ENCODE assay signal across 8 cellular contexts in the genomic region with DNA sequence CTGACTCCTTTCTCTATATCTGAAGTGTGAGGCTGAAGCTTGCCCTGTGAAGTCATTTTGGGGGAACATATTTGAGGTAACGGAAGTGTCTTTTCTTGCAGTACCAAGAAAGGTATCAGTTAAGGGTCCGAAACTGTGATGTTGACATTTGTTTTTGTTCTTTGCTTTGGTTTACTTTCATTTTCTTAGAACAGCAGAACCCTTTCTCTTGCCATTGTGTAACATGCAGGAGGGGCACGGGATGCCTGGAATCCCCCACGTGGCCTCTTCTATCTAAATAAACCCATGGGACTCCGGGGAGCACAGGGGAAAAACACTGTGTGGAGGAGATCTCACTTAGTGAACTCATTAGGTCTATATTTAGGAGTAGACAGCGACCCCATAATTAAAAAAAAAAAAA. TPM values are rescaled to one million over a fixed set of nuclear protein-coding genes. Genes with fewer than 3 reads are reported as not detected.
A peak's percentile ranks its signal among the peaks of the same experiment; 100 is the strongest.
DNase-seq lines count a peak whose midpoint lies in the region; ATAC-seq lines count a peak whose summit lies in the region.
"Not testable (repeated sequence)": the region's sequence is repeated elsewhere in the genome, so short reads cannot be mapped to it uniquely, and the experiment has no call there.

No MANE protein-coding gene starts in this region.

- not testable (repeated sequence) for H3K4me3 Mint-ChIP-seq in stimulated activated naive B cell treated with anti-CD40 and anti-IgM and Interleukin-4, amounts not matched to agents 10 μg/mL and 1 μg/mL and 100 μg/mL, for 72 hours

- not testable (repeated sequence) for H3K9me3 Mint-ChIP-seq in stimulated activated naive B cell treated with anti-CD40 and anti-IgM and Interleukin-4, amounts not matched to agents 10 μg/mL and 1 μg/mL and 100 μg/mL, for 72 hours

- H3K4me1 Mint-ChIP-seq in stimulated activated naive B cell treated with anti-CD40 and anti-IgM and Interleukin-4, amounts not matched to agents 10 μg/mL and 1 μg/mL and 100 μg/mL, for 72 hours = not testable (repeated sequence)

- H3K4me1 ChIP-seq in SJSA1 (replicated peaks) = not testable (repeated sequence)

- H3K36me3 ChIP-seq in SJSA1 = not testable (repeated sequence)

- not testable (repeated sequence) for H3K27ac Mint-ChIP-seq in stimulated activated naive B cell treated with anti-CD40 and anti-IgM and Interleukin-4, amounts not matched to agents 10 μg/mL and 1 μg/mL and 100 μg/mL, for 72 hours

- H3K27ac ChIP-seq in SJSA1 = not testable (repeated sequence)

- peak; percentile 84 for ATAC-seq in GM18517 (IDR thresholded peaks at IDR 0.05; ENCODE audit: unreplicated experiment)
- peak; percentile 68 for ATAC-seq in GM19455 (IDR thresholded peaks at IDR 0.05; ENCODE audit: unreplicated experiment)
- ATAC-seq in GM21786 (IDR thresholded peaks at IDR 0.05; ENCODE audit: unreplicated experiment) = peak; percentile 69
- peak; percentile 60 for ATAC-seq in HG02852 (IDR thresholded peaks at IDR 0.05; ENCODE audit: unreplicated experiment)
- peak; percentile 69 for ATAC-seq in HG03442 (IDR thresholded peaks at IDR 0.05; ENCODE audit: unreplicated experiment)
- peak; percentile 55 to 81 for ATAC-seq in stimulated activated naive B cell treated with anti-CD40 and anti-IgM and Interleukin-4, amounts not matched to agents 10 μg/mL and 1 μg/mL and 100 μg/mL, for 72 hours (replicated peaks)

- H3K9me3 ChIP-seq in SJSA1 (replicated peaks) = not testable (repeated sequence)

- not testable (repeated sequence) for H3K27me3 Mint-ChIP-seq in stimulated activated naive B cell treated with anti-CD40 and anti-IgM and Interleukin-4, amounts not matched to agents 10 μg/mL and 1 μg/mL and 100 μg/mL, for 72 hours

- peak; percentile 26 to 43 for DNase-seq in SJSA1 (ENCODE audit: low read depth in 1 of 2, low spot score in 2 of 2)
- peak; percentile 22 for DNase-seq in fibroblast of peridontal ligament (ENCODE audit: extremely low read depth)
- not testable (repeated sequence) for DNase-seq in stimulated activated naive B cell treated with anti-CD40 and anti-IgM and Interleukin-4, amounts not matched to agents 10 μg/mL and 1 μg/mL and 100 μg/mL, for 72 hours

- H3K27me3 ChIP-seq in SJSA1 (replicated peaks) = not testable (repeated sequence)

- peaks cover 4 to 15% of the 10 kb centered on the region in 2 donors for H3K36me3 Mint-ChIP-seq in stimulated activated naive B cell treated with anti-CD40 and anti-IgM and Interleukin-4, amounts not matched to agents 10 μg/mL and 1 μg/mL and 100 μg/mL, for 72 hours

- not testable (repeated sequence) for H3K4me3 ChIP-seq in SJSA1

RNA-seq across cellular contexts. Expression of gene WASHC2C, which starts 34.6 kb away (rescaled TPM):
- total RNA-seq in SJSA1 (2014; rRNA removed; shearing (Covaris generic)) = 21.6 and 24.0 TPM in 2 replicates
